Comparison of ENCODE assay signal across 1 cellular context in the genomic region with DNA sequence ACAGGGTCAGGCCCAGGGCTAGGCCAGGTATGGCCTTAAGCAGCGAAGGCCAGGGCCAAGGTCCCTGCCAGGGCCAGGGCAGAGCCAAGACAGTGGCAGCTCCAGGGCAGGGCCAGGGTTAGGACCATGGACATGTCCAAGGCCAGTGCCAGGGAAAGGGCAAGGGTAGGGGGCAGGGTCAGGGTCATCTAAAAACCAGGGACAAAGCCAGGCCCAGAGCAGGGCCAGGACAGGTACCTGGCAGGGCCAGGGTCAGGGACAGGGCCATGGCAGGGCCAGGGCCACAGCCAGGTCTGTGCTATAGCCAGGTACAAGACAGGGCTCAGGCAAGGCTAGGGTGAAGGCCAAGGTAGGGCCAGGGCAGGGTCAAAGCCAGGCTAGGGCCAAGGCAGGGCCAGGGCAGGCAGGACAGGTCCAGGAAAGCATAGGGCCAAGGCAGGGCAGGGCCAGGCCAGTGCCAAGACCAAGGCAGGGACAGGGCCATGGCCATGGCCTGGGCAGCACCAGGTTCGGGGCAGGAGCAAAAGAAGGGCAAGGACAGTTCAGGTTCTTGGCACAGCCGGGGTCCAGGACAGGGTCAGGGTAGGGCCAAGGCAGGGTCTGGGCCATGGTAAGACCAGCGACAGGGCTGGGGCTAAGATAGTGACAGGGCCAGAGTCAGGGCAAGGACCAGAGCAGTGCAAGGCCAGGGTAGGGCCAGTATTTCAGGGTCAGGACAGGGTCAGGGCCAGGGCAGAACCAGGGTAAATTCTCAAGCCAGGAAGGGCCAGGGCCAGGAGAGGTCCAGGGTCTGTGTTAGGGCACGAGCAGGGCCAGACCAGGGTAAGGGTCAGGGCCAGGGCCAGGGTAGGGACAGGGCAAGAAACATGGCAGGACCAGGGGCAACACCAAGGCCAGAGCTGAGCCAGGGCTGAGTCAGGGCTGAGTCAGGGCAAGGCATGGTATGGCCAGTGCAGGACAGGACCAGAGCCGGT. TPM values are rescaled to one million over a fixed set of nuclear protein-coding genes. Genes with fewer than 3 reads are reported as not detected.
"Had no signal": no experiment of that assay in that cellular context is flagged by ENCODE, and none has a peak within 500 bp of the region (broad histone marks: within the 10 kb centered on the region; RNA-seq: fewer than 3 reads in every experiment).

No MANE protein-coding gene starts in this region.

RNA-seq across cellular contexts. Expression of a gene that starts 40.2 kb away (rescaled TPM):
- total RNA-seq: ascending aorta had no signal
